Comparison of ENCODE assay signal across 19 cellular contexts in the genomic region with DNA sequence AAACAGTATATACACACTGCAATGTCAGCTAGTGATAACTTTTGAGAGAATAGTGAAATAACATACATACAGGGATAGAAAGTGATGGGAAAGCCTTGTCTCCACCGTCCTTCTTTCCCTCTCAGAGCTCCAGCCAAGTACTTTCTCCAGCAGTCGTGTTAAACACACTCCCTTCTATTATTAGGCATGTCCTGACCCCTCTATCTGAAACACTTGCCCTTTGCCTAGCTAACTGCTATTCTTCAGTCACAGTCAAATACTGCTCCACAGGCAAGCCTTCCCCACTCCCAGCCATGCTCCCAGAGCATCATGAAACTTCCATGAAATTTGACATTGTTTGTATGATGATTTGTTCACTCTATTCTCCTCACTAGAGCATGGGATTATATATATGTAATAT.
DNase-seq lines count a peak whose midpoint lies in the region; ATAC-seq and TF ChIP-seq lines count a peak whose summit lies in the region.
"Had no signal": no experiment of that assay in that cellular context is flagged by ENCODE, and none has a peak within 500 bp of the region (broad histone marks: within the 10 kb centered on the region; RNA-seq: fewer than 3 reads in every experiment).

No MANE protein-coding gene starts in this region.

- no peak overlapping the region for H3K4me2 ChIP-seq in mammary epithelial cell (ENCODE audit: insufficient read depth, low read depth, low read length)
- H3K4me2 ChIP-seq in H9 (ENCODE audit: insufficient read depth, insufficient read length, low read length): no peak overlapping the region
- H3K4me2 ChIP-seq: BLaER1 had no signal

- no peaks in the 10 kb centered on the region for H3K36me3 ChIP-seq in mammary epithelial cell (ENCODE audit: insufficient read depth, low read length)
- H3K36me3 ChIP-seq: BLaER1 had no signal

- H3K36me3 Mint-ChIP-seq in MCF 10A (ENCODE audit: insufficient read depth, unreplicated experiment) (no peaks in the 10 kb centered on the region), H9 (ENCODE audit: insufficient read depth in 1 of 3, low read depth in 3 of 3) (peaks cover 0 to 8% (median 4%) of the 10 kb centered on the region in 3 experiments; a peak in 4 of 7 replicates), immature natural killer cell (peaks cover 0 to 3% (median 0%) of the 10 kb centered on the region in 3 donors)
- H3K36me3 Mint-ChIP-seq: CD4-positive, CD25-positive, alpha-beta regulatory T cell had no signal

- H3K9me3 Mint-ChIP-seq in MCF 10A (ENCODE audit: unreplicated experiment) (no peaks in the 10 kb centered on the region), H9 (peaks cover 1 to 4% of the 10 kb centered on the region in 2 experiments; a peak in 3 of 5 replicates), immature natural killer cell (peaks cover 0 to 59% (median 24%) of the 10 kb centered on the region in 6 donors)

- no peaks in the 10 kb centered on the region for H3K79me1 ChIP-seq in H9 (ENCODE audit: insufficient read depth, low read depth, low read length, poor library complexity, severe bottlenecking)

- no peak overlapping the region for H3K4me3 ChIP-seq in mammary epithelial cell (replicated peaks in 1 of 3; ENCODE audit: insufficient read depth in 1 of 3, low read depth in 2 of 3, low read length in 3 of 3)
- H3K4me3 ChIP-seq: BLaER1, GM23248 had no signal

- H3K4me1 ChIP-seq in mammary epithelial cell (ENCODE audit: insufficient read depth, low read length) (peaks cover 7% of the 10 kb centered on the region), H9 (ENCODE audit: insufficient read depth, low read length) (peaks cover 7% of the 10 kb centered on the region; the same call in 1 of the 2 replicates)
- H3K4me1 ChIP-seq: BLaER1 had no signal

- ATAC-seq in left cardiac atrium (peak; percentile 87 to 89), sciatic nerve (peak; percentile 55)

- no peaks in the 10 kb centered on the region for H3K23me2 ChIP-seq in H9 (ENCODE audit: insufficient read length, low read depth, low read length, poor library complexity, severe bottlenecking)

- no peak overlapping the region for H3K23ac ChIP-seq in H9 (ENCODE audit: insufficient read length, low read depth, low read length)

- in situ Hi-C loops in mammary epithelial cell (cut with MboI; ENCODE audit: low sequenced_read_pairs in 2 of 2): no loop called here

- no peak overlapping the region for H3K56ac ChIP-seq in H9 (ENCODE audit: insufficient read length, low read depth, low read length)

- peaks cover 24% of the 10 kb centered on the region for H3K4me1 Mint-ChIP-seq in MCF 10A (ENCODE audit: insufficient read depth, unreplicated experiment)
- peaks cover 36 to 38% of the 10 kb centered on the region in 2 experiments for H3K4me1 Mint-ChIP-seq in H9
- no peaks in the 10 kb centered on the region for H3K4me1 Mint-ChIP-seq in immature natural killer cell
- H3K4me1 Mint-ChIP-seq: CD4-positive, CD25-positive, alpha-beta regulatory T cell had no signal

- no peak overlapping the region for H2AK5ac ChIP-seq in H9 (ENCODE audit: insufficient read length, low read length)

- intact Hi-C loops in MCF 10A (cut with micrococcal nuclease) (no loop called here), mammary epithelial cell (cut with micrococcal nuclease) (no loop called here), left cardiac atrium (cut with DNase I) (no loop called here), sciatic nerve (cut with DNase I) (no loop called here)

- no peak overlapping the region for H4K5ac ChIP-seq in H9 (ENCODE audit: insufficient read length, low read depth, low read length)

- dilution Hi-C loops in mammary epithelial cell (cut with HindIII; ENCODE audit: low sequenced_read_pairs): no loop called here

- H3K79me2 ChIP-seq in mammary epithelial cell (ENCODE audit: insufficient read depth, low read length) (no peaks in the 10 kb centered on the region), H9 (ENCODE audit: insufficient read depth, low read length) (no peaks in the 10 kb centered on the region)

- DNase-seq in MCF 10A (ENCODE audit: unreplicated experiment): no peak
- DNase-seq in mammary epithelial cell: no peak
- no peak for DNase-seq in H9
- DNase-seq in left cardiac atrium: no peak
- no peak for DNase-seq in sciatic nerve (ENCODE audit: low spot score)
- no peak for DNase-seq in D341Med (ENCODE audit: low spot score)
- no peak for DNase-seq in immature natural killer cell
- DNase-seq: CD4-positive, CD25-positive, alpha-beta regulatory T cell; DMS53; GM23248; HCEC 1CT; KBM-7; MM.1S; NCI-H2029 treated with DMSO at 0.1 percent for 48 hours; NCI-H446 treated with DMSO at 0.1 percent for 48 hours; NCI-H526; RPMI8226; SHP77 treated with DMSO at 0.1 percent for 48 hours had no signal

- H3K9me3 ChIP-seq in mammary epithelial cell (replicated peaks; ENCODE audit: insufficient read depth, low read length): no peaks in the 10 kb centered on the region
- H3K9me3 ChIP-seq in H9 (ENCODE audit: control insufficient read depth, low read depth, low read length): no peaks in the 10 kb centered on the region
- H3K9me3 ChIP-seq: BLaER1 had no signal

- H3K27ac Mint-ChIP-seq in MCF 10A (ENCODE audit: low read depth, unreplicated experiment): peak overlapping the region; percentile 33
- H3K27ac Mint-ChIP-seq in H9: peak overlapping the region in 2 of 3 experiments; percentile 65 to 72; a peak in 2 of 7 replicates
- no peak overlapping the region for H3K27ac Mint-ChIP-seq in immature natural killer cell
- H3K27ac Mint-ChIP-seq: CD4-positive, CD25-positive, alpha-beta regulatory T cell had no signal

- H2BK20ac ChIP-seq in H9 (ENCODE audit: low read depth, low read length, poor library complexity, severe bottlenecking): no peak overlapping the region

- H3K9ac ChIP-seq in mammary epithelial cell (ENCODE audit: insufficient read depth, low read length): no peak overlapping the region
- H3K9ac ChIP-seq in H9 (ENCODE audit: extremely low read depth, insufficient read length, low read length): no peak overlapping the region
- H3K9ac ChIP-seq: BLaER1, GM23248 had no signal

- H3K27ac ChIP-seq in mammary epithelial cell (ENCODE audit: insufficient read depth, low read depth, low read length): no peak overlapping the region
- H3K27ac ChIP-seq in H9 (ENCODE audit: insufficient read length, low read depth, low read length): no peak overlapping the region
- H3K27ac ChIP-seq: BLaER1, GM23248 had no signal

- no peak overlapping the region for H4K91ac ChIP-seq in H9 (ENCODE audit: insufficient read length, low read depth, low read length)

- no peak overlapping the region for H3K4me3 Mint-ChIP-seq in MCF 10A (ENCODE audit: unreplicated experiment)
- H3K4me3 Mint-ChIP-seq in H9: no peak overlapping the region
- H3K4me3 Mint-ChIP-seq in immature natural killer cell: no peak overlapping the region
- H3K4me3 Mint-ChIP-seq: CD4-positive, CD25-positive, alpha-beta regulatory T cell had no signal

- H3K27me3 ChIP-seq in mammary epithelial cell (ENCODE audit: insufficient read depth, low read length): no peaks in the 10 kb centered on the region
- H3K27me3 ChIP-seq in H9 (ENCODE audit: insufficient read depth, low read length): no peaks in the 10 kb centered on the region
- H3K27me3 ChIP-seq: BLaER1 had no signal

- POLR2A ChIA-PET in MCF 10A (lab: Yijun Ruan, JAX): no interaction called here

- H4K8ac ChIP-seq in H9 (replicated peaks; ENCODE audit: insufficient read length, low read depth, low read length): no peak overlapping the region

- 64% methylated on average over 2 of the region's 2 CpGs for WGBS in mammary epithelial cell (ENCODE audit: low coverage, missing lambda C conversion rate)
- WGBS in H9 (ENCODE audit: extremely low coverage, insufficient read length, low lambda C conversion rate): no CpG with 5 or more reads among the region's 2 CpGs

- H4K20me1 ChIP-seq in mammary epithelial cell (ENCODE audit: insufficient read depth, low read length) (no peaks in the 10 kb centered on the region), H9 (ENCODE audit: control insufficient read depth, insufficient read depth, insufficient read length) (no peaks in the 10 kb centered on the region)
- H4K20me1 ChIP-seq: BLaER1 had no signal

- H3K4ac ChIP-seq in H9 (ENCODE audit: low read depth, low read length): no peak overlapping the region

- TF ChIP-seq CTCF in MCF 10A (IDR thresholded peaks at IDR 0.05; ENCODE audit: unreplicated experiment) (no peak), mammary epithelial cell (conservative IDR thresholded peaks at IDR 0.05 in 1 of 2, IDR thresholded peaks at IDR 0.05 in 1 of 2; ENCODE audit: extremely low read depth in 1 of 2, insufficient read depth in 1 of 2, low read depth in 1 of 2, low read length in 2 of 2) (no peak), H9 (conservative IDR thresholded peaks at IDR 0.05) (no peak)

- no peak overlapping the region for H2AFZ ChIP-seq in mammary epithelial cell (ENCODE audit: low read depth, low read length)
- H2AFZ ChIP-seq in H9 (ENCODE audit: low read length): no peak overlapping the region
- H2AFZ ChIP-seq: GM23248 had no signal

- H3K14ac ChIP-seq in H9 (ENCODE audit: insufficient read depth, low read length): no peak overlapping the region

- H3K18ac ChIP-seq in H9 (ENCODE audit: insufficient read length, low read depth, low read length): no peak overlapping the region

- no peak overlapping the region for H2BK15ac ChIP-seq in H9 (ENCODE audit: low read depth, low read length)

- no TSS peak for BruUV-seq in MCF 10A (replicated peaks; lab: Mats Ljungman, UMichigan)
- BruUV-seq in mammary epithelial cell (replicated peaks; lab: Mats Ljungman, UMichigan): no TSS peak

- H2BK120ac ChIP-seq in H9 (ENCODE audit: low read depth, low read length, poor library complexity, severe bottlenecking): no peak overlapping the region

- no peak overlapping the region for H2BK5ac ChIP-seq in H9 (ENCODE audit: insufficient read length, low read length)

- CTCF ChIA-PET in MCF 10A (lab: Yijun Ruan, JAX): interaction anchor here (0.6 to 1.1 kb wide), 2 partner anchors 709 to 811 kb away, joined by 3 read pairs; no protein-coding TSS in a partner anchor
- CTCF ChIA-PET in mammary epithelial cell (lab: Charles Lee; ENCODE audit: low non-redundant PET): no interaction called here

- H3K27me3 Mint-ChIP-seq in MCF 10A (ENCODE audit: insufficient read depth, unreplicated experiment): no peaks in the 10 kb centered on the region
- H3K27me3 Mint-ChIP-seq in H9 (ENCODE audit: low read depth): no peaks in the 10 kb centered on the region
- H3K27me3 Mint-ChIP-seq in immature natural killer cell (ENCODE audit: low read depth in 3 of 3): no peaks in the 10 kb centered on the region
- H3K27me3 Mint-ChIP-seq: CD4-positive, CD25-positive, alpha-beta regulatory T cell had no signal

- no peak overlapping the region for H2BK12ac ChIP-seq in H9 (ENCODE audit: insufficient read length, low read depth, low read length)

- no peak overlapping the region for H3T11ph ChIP-seq in H9 (ENCODE audit: low read length)

Comparison
In these comparisons a context has a peak if more than half of its experiments do, and no peak if none do; other contexts are left out.
1. H3K27ac Mint-ChIP-seq: peak in MCF 10A (single experiment) and H9 (2 of 3); none in immature natural killer cell (0 of 6).